Comparison of ENCODE assay signal across 8 cellular contexts in the genomic region with DNA sequence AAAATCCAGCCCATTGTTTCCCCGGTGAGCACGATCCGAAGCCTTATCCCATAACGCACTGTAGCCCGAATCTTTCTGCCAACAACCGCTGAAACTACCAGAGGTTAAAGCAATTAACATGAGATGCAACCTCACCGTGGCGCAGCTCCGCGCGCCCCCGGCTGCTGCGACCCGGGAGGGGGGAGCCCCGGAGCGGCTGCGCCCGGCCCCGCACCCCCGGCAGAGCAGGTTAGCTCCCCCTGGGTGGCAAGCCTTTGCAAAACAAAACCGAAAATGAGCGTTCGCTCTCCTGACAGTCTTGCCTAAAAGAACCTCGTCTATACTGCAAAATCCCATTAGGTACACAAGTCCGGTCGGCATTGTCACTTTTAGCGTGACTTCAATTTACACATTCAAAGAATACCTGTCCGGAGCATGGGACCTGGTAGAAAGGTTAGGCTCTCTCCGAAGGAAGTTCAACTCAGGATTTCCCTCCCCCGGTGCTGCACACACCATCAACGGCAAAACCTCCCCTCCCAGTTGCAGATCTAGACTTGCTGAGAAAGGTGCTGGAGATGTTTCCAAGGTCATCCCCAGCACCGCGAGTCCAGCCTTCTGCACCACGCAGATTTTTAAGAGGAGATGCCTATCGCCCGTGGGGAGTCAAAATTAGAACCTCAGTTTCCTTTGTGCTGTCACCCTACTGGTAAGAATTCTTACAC.
DNase-seq lines count a peak whose midpoint lies in the region; ATAC-seq and TF ChIP-seq lines count a peak whose summit lies in the region.

No MANE protein-coding gene starts in this region.

- H3K27ac ChIP-seq in right atrium auricular region = no peak overlapping the region

- ATAC-seq in GM18909 (IDR thresholded peaks at IDR 0.05; ENCODE audit: poor library complexity, unreplicated experiment) (peak; percentile 76), HG03175 (IDR thresholded peaks at IDR 0.05; ENCODE audit: unreplicated experiment) (peak; percentile 58), SK-N-SH treated with all-trans-retinoic acid at 6 μM for 48 hours (peak; percentile 84)

- H3K4me1 ChIP-seq in right atrium auricular region = no peaks in the 10 kb centered on the region

- no peaks in the 10 kb centered on the region for H3K27me3 ChIP-seq in right atrium auricular region

- H3K9me3 ChIP-seq in right atrium auricular region = no peaks in the 10 kb centered on the region

- H3K36me3 ChIP-seq in right atrium auricular region = no peaks in the 10 kb centered on the region

- DNase-seq in AG10803 (ENCODE audit: low read depth) (peak; percentile 40), right atrium auricular region (ENCODE audit: low spot score) (no peak), retina (peak; percentile 78), cortex of kidney (lab: John Stamatoyannopoulos, UW) (no peak)
- peak; percentile 38 for DNase-seq in activated naive CD8-positive, alpha-beta T cell treated with anti-CD3 and anti-CD28 coated beads, Interleukin-2, amount 50 U/mL, for 16 hours (ENCODE audit: low read depth, low spot score)

- H3K4me3 ChIP-seq in AG10803 (ENCODE audit: low read length) = peak overlapping the region; percentile 77
- H3K4me3 ChIP-seq in right atrium auricular region = peak overlapping the region; percentile 47 to 59

- TF ChIP-seq CTCF in AG10803 (conservative IDR thresholded peaks at IDR 0.05; ENCODE audit: low read length) = peak; percentile 23
- peak in 1 of 2 donors; percentile 5 for TF ChIP-seq CTCF in right atrium auricular region (IDR thresholded peaks at IDR 0.05)

TF ChIP-seq in SK-N-SH treated with all-trans-retinoic acid at 6 μM for 48 hours, 23 proteins besides CTCF, POLR2A, EP300 and RAD21:
- no peak for TF ChIP-seq RARB (CRISPR knock-in tag; IDR thresholded peaks at IDR 0.05)
- no peak for TF ChIP-seq ZFP30 (CRISPR knock-in tag; IDR thresholded peaks at IDR 0.05)
- TF ChIP-seq, protein P1, sequence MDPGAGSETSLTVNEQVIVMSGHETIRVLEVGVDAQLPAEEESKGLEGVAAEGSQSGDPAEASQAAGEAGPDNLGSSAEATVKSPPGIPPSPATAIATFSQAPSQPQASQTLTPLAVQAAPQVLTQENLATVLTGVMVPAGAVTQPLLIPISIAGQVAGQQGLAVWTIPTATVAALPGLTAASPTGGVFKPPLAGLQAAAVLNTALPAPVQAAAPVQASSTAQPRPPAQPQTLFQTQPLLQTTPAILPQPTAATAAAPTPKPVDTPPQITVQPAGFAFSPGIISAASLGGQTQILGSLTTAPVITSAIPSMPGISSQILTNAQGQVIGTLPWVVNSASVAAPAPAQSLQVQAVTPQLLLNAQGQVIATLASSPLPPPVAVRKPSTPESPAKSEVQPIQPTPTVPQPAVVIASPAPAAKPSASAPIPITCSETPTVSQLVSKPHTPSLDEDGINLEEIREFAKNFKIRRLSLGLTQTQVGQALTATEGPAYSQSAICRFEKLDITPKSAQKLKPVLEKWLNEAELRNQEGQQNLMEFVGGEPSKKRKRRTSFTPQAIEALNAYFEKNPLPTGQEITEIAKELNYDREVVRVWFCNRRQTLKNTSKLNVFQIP (CRISPR knock-in tag; IDR thresholded peaks at IDR 0.05; ENCODE audit: borderline replicate concordance, low read depth) = no peak
- TF ChIP-seq ESRRG (CRISPR knock-in tag; IDR thresholded peaks at IDR 0.05) = no peak
- no peak for TF ChIP-seq BACH2 (CRISPR knock-in tag; IDR thresholded peaks at IDR 0.05; ENCODE audit: borderline replicate concordance)
- no peak for TF ChIP-seq ZNF70 (CRISPR knock-in tag; IDR thresholded peaks at IDR 0.05)
- no peak for TF ChIP-seq TCF4 (CRISPR knock-in tag; IDR thresholded peaks at IDR 0.05; ENCODE audit: borderline replicate concordance)
- TF ChIP-seq ZNF8 (CRISPR knock-in tag; IDR thresholded peaks at IDR 0.05) = no peak
- TF ChIP-seq, protein P2, sequence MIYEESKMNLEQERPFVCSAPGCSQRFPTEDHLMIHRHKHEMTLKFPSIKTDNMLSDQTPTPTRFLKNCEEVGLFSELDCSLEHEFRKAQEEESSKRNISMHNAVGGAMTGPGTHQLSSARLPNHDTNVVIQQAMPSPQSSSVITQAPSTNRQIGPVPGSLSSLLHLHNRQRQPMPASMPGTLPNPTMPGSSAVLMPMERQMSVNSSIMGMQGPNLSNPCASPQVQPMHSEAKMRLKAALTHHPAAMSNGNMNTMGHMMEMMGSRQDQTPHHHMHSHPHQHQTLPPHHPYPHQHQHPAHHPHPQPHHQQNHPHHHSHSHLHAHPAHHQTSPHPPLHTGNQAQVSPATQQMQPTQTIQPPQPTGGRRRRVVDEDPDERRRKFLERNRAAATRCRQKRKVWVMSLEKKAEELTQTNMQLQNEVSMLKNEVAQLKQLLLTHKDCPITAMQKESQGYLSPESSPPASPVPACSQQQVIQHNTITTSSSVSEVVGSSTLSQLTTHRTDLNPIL (CRISPR knock-in tag; IDR thresholded peaks at IDR 0.05; ENCODE audit: low read depth) = no peak
- no peak for TF ChIP-seq ISL1 (CRISPR knock-in tag; IDR thresholded peaks at IDR 0.05)
- TF ChIP-seq, protein P3, sequence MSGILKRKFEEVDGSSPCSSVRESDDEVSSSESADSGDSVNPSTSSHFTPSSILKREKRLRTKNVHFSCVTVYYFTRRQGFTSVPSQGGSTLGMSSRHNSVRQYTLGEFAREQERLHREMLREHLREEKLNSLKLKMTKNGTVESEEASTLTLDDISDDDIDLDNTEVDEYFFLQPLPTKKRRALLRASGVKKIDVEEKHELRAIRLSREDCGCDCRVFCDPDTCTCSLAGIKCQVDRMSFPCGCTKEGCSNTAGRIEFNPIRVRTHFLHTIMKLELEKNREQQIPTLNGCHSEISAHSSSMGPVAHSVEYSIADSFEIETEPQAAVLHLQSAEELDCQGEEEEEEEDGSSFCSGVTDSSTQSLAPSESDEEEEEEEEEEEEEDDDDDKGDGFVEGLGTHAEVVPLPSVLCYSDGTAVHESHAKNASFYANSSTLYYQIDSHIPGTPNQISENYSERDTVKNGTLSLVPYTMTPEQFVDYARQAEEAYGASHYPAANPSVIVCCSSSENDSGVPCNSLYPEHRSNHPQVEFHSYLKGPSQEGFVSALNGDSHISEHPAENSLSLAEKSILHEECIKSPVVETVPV (CRISPR knock-in tag; IDR thresholded peaks at IDR 0.05) = no peak
- no peak for TF ChIP-seq SNAI2 (CRISPR knock-in tag; IDR thresholded peaks at IDR 0.05)
- no peak for TF ChIP-seq ZNF565 (CRISPR knock-in tag; conservative IDR thresholded peaks at IDR 0.05; ENCODE audit: low read depth)
- TF ChIP-seq ARNTL (CRISPR knock-in tag; IDR thresholded peaks at IDR 0.05; ENCODE audit: borderline replicate concordance, low read depth) = no peak

Comparison
In these comparisons a context has a peak if more than half of its experiments do, and no peak if none do; other contexts are left out.
1. DNase-seq: peak in AG10803 (single experiment), activated naive CD8-positive, alpha-beta T cell treated with anti-CD3 and anti-CD28 coated beads, Interleukin-2, amount 50 U/mL, for 16 hours (single experiment) and retina (single experiment); none in right atrium auricular region (single experiment) and cortex of kidney (single experiment).
2. Peak in every context shown above with its lines, with median percentiles within 50 percentile points of each other: ATAC-seq.